1 cellular context compared by ENCODE assay signal in the genomic region with DNA sequence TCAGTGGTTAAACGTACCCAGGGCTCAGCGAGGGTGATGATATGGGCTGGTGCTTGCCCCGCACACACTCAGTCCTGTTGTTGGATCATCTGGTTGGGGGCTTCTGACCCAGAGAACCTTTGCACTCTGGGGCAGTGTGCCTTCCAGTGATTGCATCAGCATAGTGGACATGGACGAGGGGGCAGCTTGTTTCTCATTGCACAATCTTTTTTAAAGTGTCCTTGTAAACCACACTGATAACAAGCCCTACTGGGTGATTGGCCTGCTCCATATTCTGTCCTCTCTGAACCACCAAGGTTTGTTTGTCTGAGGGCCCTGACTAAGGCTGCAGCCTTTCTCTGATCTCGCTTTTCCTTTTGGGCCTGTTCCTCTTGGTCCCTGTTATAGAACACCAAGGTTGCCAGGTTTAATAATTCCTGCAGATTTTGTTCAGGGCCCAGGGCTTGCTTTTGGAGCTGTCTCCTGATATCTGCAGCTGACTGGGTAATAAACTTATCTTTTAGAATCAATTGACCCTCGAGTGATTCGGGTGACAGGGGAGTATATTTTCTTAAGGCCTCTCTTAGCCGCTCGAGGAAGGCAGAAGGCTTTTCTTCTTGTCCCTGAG.
TF ChIP-seq lines count a peak whose summit lies in the region.
"Not testable (repeated sequence)": the region's sequence is repeated elsewhere in the genome, so short reads cannot be mapped to it uniquely, and the experiment has no call there.

No MANE protein-coding gene starts in this region.

TF ChIP-seq in HepG2, 621 proteins besides CTCF, POLR2A, EP300 and RAD21 (continued from another document and continues in another):
- TF ChIP-seq SOX13 (IDR thresholded peaks at IDR 0.05) (peak; percentile 81), SOX13 (CRISPR knock-in tag; conservative IDR thresholded peaks at IDR 0.05 in 1 of 2, IDR thresholded peaks at IDR 0.05 in 1 of 2) (peak in 1 of 2 experiments; percentile 89; a peak in 2 of 4 replicates), FOXK1 (CRISPR knock-in tag; IDR thresholded peaks at IDR 0.05; ENCODE audit: borderline replicate concordance, low read depth) (peak; percentile 95), NONO (CRISPR knock-in tag; conservative IDR thresholded peaks at IDR 0.05) (peak; percentile 78), MED13 (CRISPR knock-in tag; IDR thresholded peaks at IDR 0.05) (peak; percentile 72; the same call in 1 of the 2 replicates), WIZ (CRISPR knock-in tag; IDR thresholded peaks at IDR 0.05) (peak; percentile 91), ZNF564 (CRISPR knock-in tag; IDR thresholded peaks at IDR 0.05) (peak; percentile 60; the same call in 1 of the 2 replicates), ZMYM2 (CRISPR knock-in tag; IDR thresholded peaks at IDR 0.05) (peak; percentile 98), SPEN (CRISPR knock-in tag; IDR thresholded peaks at IDR 0.05; ENCODE audit: low read depth) (peak; percentile 66; the same call in 1 of the 2 replicates), MAZ (IDR thresholded peaks at IDR 0.05; ENCODE audit: borderline replicate concordance, low read depth, low read length) (peak; percentile 63; the same call in 1 of the 2 replicates), MAZ (CRISPR knock-in tag; IDR thresholded peaks at IDR 0.05; ENCODE audit: low read depth) (peak; percentile 78), ZBTB3 (CRISPR knock-in tag; IDR thresholded peaks at IDR 0.05; ENCODE audit: borderline replicate concordance, low read depth) (peak; percentile 86; the same call in 1 of the 2 replicates), MAF1 (CRISPR knock-in tag; IDR thresholded peaks at IDR 0.05; ENCODE audit: borderline replicate concordance) (0 out of 2 replicates have a peak, but pooled peaks have one; percentile 59)
- TF ChIP-seq, protein P1, sequence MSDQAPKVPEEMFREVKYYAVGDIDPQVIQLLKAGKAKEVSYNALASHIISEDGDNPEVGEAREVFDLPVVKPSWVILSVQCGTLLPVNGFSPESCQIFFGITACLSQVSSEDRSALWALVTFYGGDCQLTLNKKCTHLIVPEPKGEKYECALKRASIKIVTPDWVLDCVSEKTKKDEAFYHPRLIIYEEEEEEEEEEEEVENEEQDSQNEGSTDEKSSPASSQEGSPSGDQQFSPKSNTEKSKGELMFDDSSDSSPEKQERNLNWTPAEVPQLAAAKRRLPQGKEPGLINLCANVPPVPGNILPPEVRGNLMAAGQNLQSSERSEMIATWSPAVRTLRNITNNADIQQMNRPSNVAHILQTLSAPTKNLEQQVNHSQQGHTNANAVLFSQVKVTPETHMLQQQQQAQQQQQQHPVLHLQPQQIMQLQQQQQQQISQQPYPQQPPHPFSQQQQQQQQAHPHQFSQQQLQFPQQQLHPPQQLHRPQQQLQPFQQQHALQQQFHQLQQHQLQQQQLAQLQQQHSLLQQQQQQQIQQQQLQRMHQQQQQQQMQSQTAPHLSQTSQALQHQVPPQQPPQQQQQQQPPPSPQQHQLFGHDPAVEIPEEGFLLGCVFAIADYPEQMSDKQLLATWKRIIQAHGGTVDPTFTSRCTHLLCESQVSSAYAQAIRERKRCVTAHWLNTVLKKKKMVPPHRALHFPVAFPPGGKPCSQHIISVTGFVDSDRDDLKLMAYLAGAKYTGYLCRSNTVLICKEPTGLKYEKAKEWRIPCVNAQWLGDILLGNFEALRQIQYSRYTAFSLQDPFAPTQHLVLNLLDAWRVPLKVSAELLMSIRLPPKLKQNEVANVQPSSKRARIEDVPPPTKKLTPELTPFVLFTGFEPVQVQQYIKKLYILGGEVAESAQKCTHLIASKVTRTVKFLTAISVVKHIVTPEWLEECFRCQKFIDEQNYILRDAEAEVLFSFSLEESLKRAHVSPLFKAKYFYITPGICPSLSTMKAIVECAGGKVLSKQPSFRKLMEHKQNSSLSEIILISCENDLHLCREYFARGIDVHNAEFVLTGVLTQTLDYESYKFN (CRISPR knock-in tag; conservative IDR thresholded peaks at IDR 0.05): peak; percentile 94
- TF ChIP-seq, protein P2, sequence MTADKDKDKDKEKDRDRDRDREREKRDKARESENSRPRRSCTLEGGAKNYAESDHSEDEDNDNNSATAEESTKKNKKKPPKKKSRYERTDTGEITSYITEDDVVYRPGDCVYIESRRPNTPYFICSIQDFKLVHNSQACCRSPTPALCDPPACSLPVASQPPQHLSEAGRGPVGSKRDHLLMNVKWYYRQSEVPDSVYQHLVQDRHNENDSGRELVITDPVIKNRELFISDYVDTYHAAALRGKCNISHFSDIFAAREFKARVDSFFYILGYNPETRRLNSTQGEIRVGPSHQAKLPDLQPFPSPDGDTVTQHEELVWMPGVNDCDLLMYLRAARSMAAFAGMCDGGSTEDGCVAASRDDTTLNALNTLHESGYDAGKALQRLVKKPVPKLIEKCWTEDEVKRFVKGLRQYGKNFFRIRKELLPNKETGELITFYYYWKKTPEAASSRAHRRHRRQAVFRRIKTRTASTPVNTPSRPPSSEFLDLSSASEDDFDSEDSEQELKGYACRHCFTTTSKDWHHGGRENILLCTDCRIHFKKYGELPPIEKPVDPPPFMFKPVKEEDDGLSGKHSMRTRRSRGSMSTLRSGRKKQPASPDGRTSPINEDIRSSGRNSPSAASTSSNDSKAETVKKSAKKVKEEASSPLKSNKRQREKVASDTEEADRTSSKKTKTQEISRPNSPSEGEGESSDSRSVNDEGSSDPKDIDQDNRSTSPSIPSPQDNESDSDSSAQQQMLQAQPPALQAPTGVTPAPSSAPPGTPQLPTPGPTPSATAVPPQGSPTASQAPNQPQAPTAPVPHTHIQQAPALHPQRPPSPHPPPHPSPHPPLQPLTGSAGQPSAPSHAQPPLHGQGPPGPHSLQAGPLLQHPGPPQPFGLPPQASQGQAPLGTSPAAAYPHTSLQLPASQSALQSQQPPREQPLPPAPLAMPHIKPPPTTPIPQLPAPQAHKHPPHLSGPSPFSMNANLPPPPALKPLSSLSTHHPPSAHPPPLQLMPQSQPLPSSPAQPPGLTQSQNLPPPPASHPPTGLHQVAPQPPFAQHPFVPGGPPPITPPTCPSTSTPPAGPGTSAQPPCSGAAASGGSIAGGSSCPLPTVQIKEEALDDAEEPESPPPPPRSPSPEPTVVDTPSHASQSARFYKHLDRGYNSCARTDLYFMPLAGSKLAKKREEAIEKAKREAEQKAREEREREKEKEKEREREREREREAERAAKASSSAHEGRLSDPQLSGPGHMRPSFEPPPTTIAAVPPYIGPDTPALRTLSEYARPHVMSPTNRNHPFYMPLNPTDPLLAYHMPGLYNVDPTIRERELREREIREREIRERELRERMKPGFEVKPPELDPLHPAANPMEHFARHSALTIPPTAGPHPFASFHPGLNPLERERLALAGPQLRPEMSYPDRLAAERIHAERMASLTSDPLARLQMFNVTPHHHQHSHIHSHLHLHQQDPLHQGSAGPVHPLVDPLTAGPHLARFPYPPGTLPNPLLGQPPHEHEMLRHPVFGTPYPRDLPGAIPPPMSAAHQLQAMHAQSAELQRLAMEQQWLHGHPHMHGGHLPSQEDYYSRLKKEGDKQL (CRISPR knock-in tag; IDR thresholded peaks at IDR 0.05; ENCODE audit: low read depth): peak; percentile 82; the same call in 1 of the 2 replicates
- TF ChIP-seq, protein P3, sequence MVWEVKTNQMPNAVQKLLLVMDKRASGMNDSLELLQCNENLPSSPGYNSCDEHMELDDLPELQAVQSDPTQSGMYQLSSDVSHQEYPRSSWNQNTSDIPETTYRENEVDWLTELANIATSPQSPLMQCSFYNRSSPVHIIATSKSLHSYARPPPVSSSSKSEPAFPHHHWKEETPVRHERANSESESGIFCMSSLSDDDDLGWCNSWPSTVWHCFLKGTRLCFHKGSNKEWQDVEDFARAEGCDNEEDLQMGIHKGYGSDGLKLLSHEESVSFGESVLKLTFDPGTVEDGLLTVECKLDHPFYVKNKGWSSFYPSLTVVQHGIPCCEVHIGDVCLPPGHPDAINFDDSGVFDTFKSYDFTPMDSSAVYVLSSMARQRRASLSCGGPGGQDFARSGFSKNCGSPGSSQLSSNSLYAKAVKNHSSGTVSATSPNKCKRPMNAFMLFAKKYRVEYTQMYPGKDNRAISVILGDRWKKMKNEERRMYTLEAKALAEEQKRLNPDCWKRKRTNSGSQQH (CRISPR knock-in tag; IDR thresholded peaks at IDR 0.05; ENCODE audit: low read depth): peak; percentile 52; the same call in 1 of the 2 replicates
- not testable (repeated sequence) for TF ChIP-seq NONO (IDR thresholded peaks at IDR 0.05)
- TF ChIP-seq, protein P4, sequence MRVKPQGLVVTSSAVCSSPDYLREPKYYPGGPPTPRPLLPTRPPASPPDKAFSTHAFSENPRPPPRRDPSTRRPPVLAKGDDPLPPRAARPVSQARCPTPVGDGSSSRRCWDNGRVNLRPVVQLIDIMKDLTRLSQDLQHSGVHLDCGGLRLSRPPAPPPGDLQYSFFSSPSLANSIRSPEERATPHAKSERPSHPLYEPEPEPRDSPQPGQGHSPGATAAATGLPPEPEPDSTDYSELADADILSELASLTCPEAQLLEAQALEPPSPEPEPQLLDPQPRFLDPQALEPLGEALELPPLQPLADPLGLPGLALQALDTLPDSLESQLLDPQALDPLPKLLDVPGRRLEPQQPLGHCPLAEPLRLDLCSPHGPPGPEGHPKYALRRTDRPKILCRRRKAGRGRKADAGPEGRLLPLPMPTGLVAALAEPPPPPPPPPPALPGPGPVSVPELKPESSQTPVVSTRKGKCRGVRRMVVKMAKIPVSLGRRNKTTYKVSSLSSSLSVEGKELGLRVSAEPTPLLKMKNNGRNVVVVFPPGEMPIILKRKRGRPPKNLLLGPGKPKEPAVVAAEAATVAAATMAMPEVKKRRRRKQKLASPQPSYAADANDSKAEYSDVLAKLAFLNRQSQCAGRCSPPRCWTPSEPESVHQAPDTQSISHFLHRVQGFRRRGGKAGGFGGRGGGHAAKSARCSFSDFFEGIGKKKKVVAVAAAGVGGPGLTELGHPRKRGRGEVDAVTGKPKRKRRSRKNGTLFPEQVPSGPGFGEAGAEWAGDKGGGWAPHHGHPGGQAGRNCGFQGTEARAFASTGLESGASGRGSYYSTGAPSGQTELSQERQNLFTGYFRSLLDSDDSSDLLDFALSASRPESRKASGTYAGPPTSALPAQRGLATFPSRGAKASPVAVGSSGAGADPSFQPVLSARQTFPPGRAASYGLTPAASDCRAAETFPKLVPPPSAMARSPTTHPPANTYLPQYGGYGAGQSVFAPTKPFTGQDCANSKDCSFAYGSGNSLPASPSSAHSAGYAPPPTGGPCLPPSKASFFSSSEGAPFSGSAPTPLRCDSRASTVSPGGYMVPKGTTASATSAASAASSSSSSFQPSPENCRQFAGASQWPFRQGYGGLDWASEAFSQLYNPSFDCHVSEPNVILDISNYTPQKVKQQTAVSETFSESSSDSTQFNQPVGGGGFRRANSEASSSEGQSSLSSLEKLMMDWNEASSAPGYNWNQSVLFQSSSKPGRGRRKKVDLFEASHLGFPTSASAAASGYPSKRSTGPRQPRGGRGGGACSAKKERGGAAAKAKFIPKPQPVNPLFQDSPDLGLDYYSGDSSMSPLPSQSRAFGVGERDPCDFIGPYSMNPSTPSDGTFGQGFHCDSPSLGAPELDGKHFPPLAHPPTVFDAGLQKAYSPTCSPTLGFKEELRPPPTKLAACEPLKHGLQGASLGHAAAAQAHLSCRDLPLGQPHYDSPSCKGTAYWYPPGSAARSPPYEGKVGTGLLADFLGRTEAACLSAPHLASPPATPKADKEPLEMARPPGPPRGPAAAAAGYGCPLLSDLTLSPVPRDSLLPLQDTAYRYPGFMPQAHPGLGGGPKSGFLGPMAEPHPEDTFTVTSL (CRISPR knock-in tag; IDR thresholded peaks at IDR 0.05; ENCODE audit: borderline replicate concordance): peak; percentile 92
- TF ChIP-seq, protein P5, sequence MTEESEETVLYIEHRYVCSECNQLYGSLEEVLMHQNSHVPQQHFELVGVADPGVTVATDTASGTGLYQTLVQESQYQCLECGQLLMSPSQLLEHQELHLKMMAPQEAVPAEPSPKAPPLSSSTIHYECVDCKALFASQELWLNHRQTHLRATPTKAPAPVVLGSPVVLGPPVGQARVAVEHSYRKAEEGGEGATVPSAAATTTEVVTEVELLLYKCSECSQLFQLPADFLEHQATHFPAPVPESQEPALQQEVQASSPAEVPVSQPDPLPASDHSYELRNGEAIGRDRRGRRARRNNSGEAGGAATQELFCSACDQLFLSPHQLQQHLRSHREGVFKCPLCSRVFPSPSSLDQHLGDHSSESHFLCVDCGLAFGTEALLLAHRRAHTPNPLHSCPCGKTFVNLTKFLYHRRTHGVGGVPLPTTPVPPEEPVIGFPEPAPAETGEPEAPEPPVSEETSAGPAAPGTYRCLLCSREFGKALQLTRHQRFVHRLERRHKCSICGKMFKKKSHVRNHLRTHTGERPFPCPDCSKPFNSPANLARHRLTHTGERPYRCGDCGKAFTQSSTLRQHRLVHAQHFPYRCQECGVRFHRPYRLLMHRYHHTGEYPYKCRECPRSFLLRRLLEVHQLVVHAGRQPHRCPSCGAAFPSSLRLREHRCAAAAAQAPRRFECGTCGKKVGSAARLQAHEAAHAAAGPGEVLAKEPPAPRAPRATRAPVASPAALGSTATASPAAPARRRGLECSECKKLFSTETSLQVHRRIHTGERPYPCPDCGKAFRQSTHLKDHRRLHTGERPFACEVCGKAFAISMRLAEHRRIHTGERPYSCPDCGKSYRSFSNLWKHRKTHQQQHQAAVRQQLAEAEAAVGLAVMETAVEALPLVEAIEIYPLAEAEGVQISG (CRISPR knock-in tag; IDR thresholded peaks at IDR 0.05): peak; percentile 79
- TF ChIP-seq, protein P6, sequence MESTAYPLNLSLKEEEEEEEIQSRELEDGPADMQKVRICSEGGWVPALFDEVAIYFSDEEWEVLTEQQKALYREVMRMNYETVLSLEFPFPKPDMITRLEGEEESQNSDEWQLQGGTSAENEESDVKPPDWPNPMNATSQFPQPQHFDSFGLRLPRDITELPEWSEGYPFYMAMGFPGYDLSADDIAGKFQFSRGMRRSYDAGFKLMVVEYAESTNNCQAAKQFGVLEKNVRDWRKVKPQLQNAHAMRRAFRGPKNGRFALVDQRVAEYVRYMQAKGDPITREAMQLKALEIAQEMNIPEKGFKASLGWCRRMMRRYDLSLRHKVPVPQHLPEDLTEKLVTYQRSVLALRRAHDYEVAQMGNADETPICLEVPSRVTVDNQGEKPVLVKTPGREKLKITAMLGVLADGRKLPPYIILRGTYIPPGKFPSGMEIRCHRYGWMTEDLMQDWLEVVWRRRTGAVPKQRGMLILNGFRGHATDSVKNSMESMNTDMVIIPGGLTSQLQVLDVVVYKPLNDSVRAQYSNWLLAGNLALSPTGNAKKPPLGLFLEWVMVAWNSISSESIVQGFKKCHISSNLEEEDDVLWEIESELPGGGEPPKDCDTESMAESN (CRISPR knock-in tag; conservative IDR thresholded peaks at IDR 0.05): peak; percentile 68; the same call in 1 of the 2 replicates
- TF ChIP-seq, protein P7, sequence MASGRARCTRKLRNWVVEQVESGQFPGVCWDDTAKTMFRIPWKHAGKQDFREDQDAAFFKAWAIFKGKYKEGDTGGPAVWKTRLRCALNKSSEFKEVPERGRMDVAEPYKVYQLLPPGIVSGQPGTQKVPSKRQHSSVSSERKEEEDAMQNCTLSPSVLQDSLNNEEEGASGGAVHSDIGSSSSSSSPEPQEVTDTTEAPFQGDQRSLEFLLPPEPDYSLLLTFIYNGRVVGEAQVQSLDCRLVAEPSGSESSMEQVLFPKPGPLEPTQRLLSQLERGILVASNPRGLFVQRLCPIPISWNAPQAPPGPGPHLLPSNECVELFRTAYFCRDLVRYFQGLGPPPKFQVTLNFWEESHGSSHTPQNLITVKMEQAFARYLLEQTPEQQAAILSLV (CRISPR knock-in tag; IDR thresholded peaks at IDR 0.05; ENCODE audit: borderline replicate concordance): 0 out of 2 replicates have a peak, but pooled peaks have one; percentile 38
- TF ChIP-seq, protein P8, sequence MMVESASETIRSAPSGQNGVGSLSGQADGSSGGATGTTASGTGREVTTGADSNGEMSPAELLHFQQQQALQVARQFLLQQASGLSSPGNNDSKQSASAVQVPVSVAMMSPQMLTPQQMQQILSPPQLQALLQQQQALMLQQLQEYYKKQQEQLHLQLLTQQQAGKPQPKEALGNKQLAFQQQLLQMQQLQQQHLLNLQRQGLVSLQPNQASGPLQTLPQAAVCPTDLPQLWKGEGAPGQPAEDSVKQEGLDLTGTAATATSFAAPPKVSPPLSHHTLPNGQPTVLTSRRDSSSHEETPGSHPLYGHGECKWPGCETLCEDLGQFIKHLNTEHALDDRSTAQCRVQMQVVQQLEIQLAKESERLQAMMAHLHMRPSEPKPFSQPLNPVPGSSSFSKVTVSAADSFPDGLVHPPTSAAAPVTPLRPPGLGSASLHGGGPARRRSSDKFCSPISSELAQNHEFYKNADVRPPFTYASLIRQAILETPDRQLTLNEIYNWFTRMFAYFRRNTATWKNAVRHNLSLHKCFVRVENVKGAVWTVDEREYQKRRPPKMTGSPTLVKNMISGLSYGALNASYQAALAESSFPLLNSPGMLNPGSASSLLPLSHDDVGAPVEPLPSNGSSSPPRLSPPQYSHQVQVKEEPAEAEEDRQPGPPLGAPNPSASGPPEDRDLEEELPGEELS (CRISPR knock-in tag; IDR thresholded peaks at IDR 0.05): peak; percentile 96
